Comparison of ENCODE assay signal across 7 cellular contexts in the genomic region with DNA sequence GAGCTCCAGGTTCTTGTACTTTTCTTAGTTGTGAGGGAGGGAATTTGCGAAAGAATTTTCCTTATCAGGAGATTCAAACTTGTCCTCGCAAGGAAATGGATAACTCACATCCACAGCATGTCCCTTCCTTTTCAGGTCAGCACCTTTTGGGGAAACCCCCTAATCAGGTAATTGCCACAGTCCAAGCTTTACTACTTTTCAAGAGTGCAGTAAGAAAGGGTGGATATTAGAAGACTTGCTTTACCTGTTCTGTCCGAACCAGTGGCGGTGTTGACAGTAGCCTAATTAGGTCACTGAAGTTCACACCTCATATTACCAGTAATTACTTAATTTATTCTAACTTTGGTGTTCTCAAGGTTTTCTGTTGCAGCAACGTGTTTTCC. TPM values are rescaled to one million over a fixed set of nuclear protein-coding genes. Genes with fewer than 3 reads are reported as not detected.
DNase-seq lines count a peak whose midpoint lies in the region; ATAC-seq and TF ChIP-seq lines count a peak whose summit lies in the region.

No MANE protein-coding gene starts in this region.

- H3K4me3 ChIP-seq in epithelial cell of proximal tubule (ENCODE audit: low read depth, low read length): peak overlapping the region; percentile 84
- H3K4me3 ChIP-seq in neutrophil (ENCODE audit: low read depth in 1 of 2, low read length in 1 of 2): peak overlapping the region; percentile 68

- no peaks in the 10 kb centered on the region for H3K9me3 ChIP-seq in neutrophil

- no peak for TF ChIP-seq CTCF in epithelial cell of proximal tubule (conservative IDR thresholded peaks at IDR 0.05; ENCODE audit: low read depth, low read length)
- no peak for TF ChIP-seq CTCF in neutrophil (IDR thresholded peaks at IDR 0.05)

- H3K27ac ChIP-seq in neutrophil: peak overlapping the region; percentile 57

- no peaks in the 10 kb centered on the region for H3K27me3 ChIP-seq in neutrophil

- H3K4me1 ChIP-seq in neutrophil (ENCODE audit: control insufficient read depth in 1 of 2, insufficient read depth in 1 of 2, low read depth in 1 of 2, low read length in 1 of 2): peaks cover 14 to 15% of the 10 kb centered on the region in 2 experiments

- no peaks in the 10 kb centered on the region for H3K36me3 ChIP-seq in neutrophil

- DNase-seq in OCI-M1 (lab: John Stamatoyannopoulos, UW) (peak; percentile 54), epithelial cell of proximal tubule (ENCODE audit: low read depth) (no peak), kidney tubule cell (ENCODE audit: low spot score) (no peak), NCI-H524 (lab: John Stamatoyannopoulos, UW) (no peak)

- ATAC-seq in GM18873 (IDR thresholded peaks at IDR 0.05; ENCODE audit: low FRiP score, unreplicated experiment) (peak; percentile 14), HG02642 (IDR thresholded peaks at IDR 0.05; ENCODE audit: poor library complexity, unreplicated experiment) (peak; percentile 18)

RNA-seq across cellular contexts. Expression of a gene that starts 6.7 kb away (rescaled TPM):
- not detected in 2 replicates for total RNA-seq in epithelial cell of proximal tubule
